Comparison of ENCODE assay signal across 35 cellular contexts in the genomic region with DNA sequence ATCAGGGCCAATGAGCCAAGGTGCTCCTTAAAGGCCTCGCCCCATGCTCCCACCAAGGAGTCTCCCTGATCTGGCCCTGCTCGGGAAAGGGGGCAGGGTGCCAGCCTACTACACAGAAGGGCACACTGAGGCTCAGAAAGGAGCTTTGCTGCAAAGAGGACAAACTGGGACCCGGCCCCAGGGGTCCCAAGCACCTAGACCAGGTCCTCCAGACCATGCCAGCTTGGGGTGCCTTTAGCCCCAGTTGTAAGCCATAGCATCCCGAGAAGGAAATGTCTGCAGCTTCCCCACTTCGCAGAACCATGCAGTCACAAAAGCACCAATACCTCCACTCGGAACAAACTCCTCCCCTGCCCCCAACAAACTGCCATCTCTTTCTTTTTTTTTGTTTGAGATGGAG.
DNase-seq lines count a peak whose midpoint lies in the region; ATAC-seq and TF ChIP-seq lines count a peak whose summit lies in the region.
"Had no signal": no experiment of that assay in that cellular context is flagged by ENCODE, and none has a peak within 500 bp of the region (broad histone marks: within the 10 kb centered on the region; RNA-seq: fewer than 3 reads in every experiment).

No MANE protein-coding gene starts in this region.

- no peak overlapping the region for H3K4me2 ChIP-seq in osteoblast (ENCODE audit: insufficient read depth, low read length)
- H3K4me2 ChIP-seq: A549; BLaER1; BLaER1 treated with 17β-estradiol and CSF1 and Interleukin-3, amounts not matched to agents 10 nM and 100 nM had no signal

- no peaks in the 10 kb centered on the region for H3K79me2 ChIP-seq in osteoblast (ENCODE audit: insufficient read depth, low read length)

- intact Hi-C loops in Right ventricle myocardium inferior (cut with DNase I), result no loop called here
- intact Hi-C loops in Right ventricle myocardium superior (cut with DNase I), result no loop called here

- H3K27me3 ChIP-seq in H7 (ENCODE audit: control insufficient read depth, insufficient read depth, low read length) (no peaks in the 10 kb centered on the region), osteoblast (ENCODE audit: insufficient read depth, low read length) (peaks cover 4% of the 10 kb centered on the region)
- H3K27me3 ChIP-seq: BE2C; BLaER1; BLaER1 treated with 17β-estradiol and CSF1 and Interleukin-3, amounts not matched to agents 10 nM and 100 nM had no signal

- ATAC-seq in Right ventricle myocardium inferior, result no peak
- no peak for ATAC-seq in Right ventricle myocardium superior (ENCODE audit: poor library complexity)
- ATAC-seq in omental fat pad (ENCODE audit: low FRiP score), result no peak
- ATAC-seq: A549; CD8-positive, alpha-beta T cell had no signal

- H3K9me3 Mint-ChIP-seq in chondrocyte (ENCODE audit: low read depth), result no peaks in the 10 kb centered on the region
- H3K9me3 Mint-ChIP-seq: CD14-positive monocyte; CD4-positive, alpha-beta memory T cell; CD4-positive, alpha-beta T cell; CD4-positive, CD25-positive, alpha-beta regulatory T cell; CD8-positive, alpha-beta memory T cell; CD8-positive, alpha-beta T cell had no signal

- H3K4me1 ChIP-seq in osteoblast (ENCODE audit: insufficient read depth, low read length), result no peaks in the 10 kb centered on the region
- H3K4me1 ChIP-seq: A549, BE2C, BLaER1, Caco-2 had no signal

- H3K4me1 Mint-ChIP-seq in chondrocyte (ENCODE audit: low read depth), result no peaks in the 10 kb centered on the region
- H3K4me1 Mint-ChIP-seq: B cell; CD14-positive monocyte; CD4-positive, CD25-positive, alpha-beta regulatory T cell; CD8-positive, alpha-beta memory T cell had no signal

- TF ChIP-seq CTCF in chondrocyte (IDR thresholded peaks at IDR 0.05) (no peak), osteoblast (IDR thresholded peaks at IDR 0.05; ENCODE audit: extremely low read depth, low read depth, low read length) (no peak), omental fat pad (IDR thresholded peaks at IDR 0.05) (no peak)

- DNase-seq in Right ventricle myocardium inferior (ENCODE audit: missing footprints) (peak; percentile 23), Right ventricle myocardium superior (no peak), H7 (peak; percentile 19), chondrocyte (ENCODE audit: low spot score) (peak; percentile 59), osteoblast (ENCODE audit: insufficient read length, low spot score, missing footprints) (peak; percentile 53), nucleus accumbens (lab: John Stamatoyannopoulos, UW) (no peak), omental fat pad (ENCODE audit: low spot score) (no peak)
- no peak for DNase-seq in stimulated activated naive CD4-positive, alpha-beta T cell treated with Interleukin-2 at 50 U/mL for 16 hours (lab: John Stamatoyannopoulos, UW)
- DNase-seq: 8988T; ACHN; AML-193; BE2C; C1 segment of cervical spinal cord; Caco-2; Calu3; CD4-positive, alpha-beta memory T cell; CD4-positive, alpha-beta T cell; CD4-positive, CD25-positive, alpha-beta regulatory T cell; CD8-positive, alpha-beta T cell; COR-L47; DMS 273 treated with DMSO at 0.1 percent for 48 hours; DMS153; DMS53; DMS79; DMS79 treated with DMSO at 0.1 percent for 48 hours; DND-41; EL had no signal

- H3K27ac ChIP-seq in osteoblast (ENCODE audit: low read depth, low read length), result no peak overlapping the region
- H3K27ac ChIP-seq: 22Rv1; A549; BLaER1; BLaER1 treated with 17β-estradiol and CSF1 and Interleukin-3, amounts not matched to agents 10 nM and 100 nM; C4-2B had no signal

- no peak overlapping the region for H3K27ac Mint-ChIP-seq in chondrocyte (ENCODE audit: unreplicated experiment)
- H3K27ac Mint-ChIP-seq: B cell; CD14-positive monocyte; CD4-positive, alpha-beta memory T cell; CD4-positive, alpha-beta T cell; CD4-positive, CD25-positive, alpha-beta regulatory T cell; CD8-positive, alpha-beta T cell had no signal

- H3K9me3 ChIP-seq in osteoblast (ENCODE audit: low read depth, low read length), result no peaks in the 10 kb centered on the region
- H3K9me3 ChIP-seq: A549; BE2C; BLaER1; BLaER1 treated with 17β-estradiol and CSF1 and Interleukin-3, amounts not matched to agents 10 nM and 100 nM; Caco-2 had no signal

- no peak overlapping the region for H2AFZ ChIP-seq in osteoblast (ENCODE audit: low read length)

- no peaks in the 10 kb centered on the region for H4K20me1 ChIP-seq in osteoblast (ENCODE audit: insufficient read depth, low read length)
- H4K20me1 ChIP-seq: BLaER1; BLaER1 treated with 17β-estradiol and CSF1 and Interleukin-3, amounts not matched to agents 10 nM and 100 nM had no signal

- no peak overlapping the region for H3K4me3 Mint-ChIP-seq in chondrocyte (ENCODE audit: unreplicated experiment)
- H3K4me3 Mint-ChIP-seq: B cell; CD14-positive monocyte; CD4-positive, alpha-beta memory T cell; CD4-positive, alpha-beta T cell; CD4-positive, CD25-positive, alpha-beta regulatory T cell; CD8-positive, alpha-beta memory T cell; CD8-positive, alpha-beta T cell had no signal

- H3K36me3 Mint-ChIP-seq in chondrocyte (ENCODE audit: low read depth), result peaks cover 15% of the 10 kb centered on the region
- H3K36me3 Mint-ChIP-seq: CD14-positive monocyte; CD4-positive, alpha-beta memory T cell; CD4-positive, CD25-positive, alpha-beta regulatory T cell; CD8-positive, alpha-beta memory T cell had no signal

- no peaks in the 10 kb centered on the region for H3K36me3 ChIP-seq in H7 (replicated peaks; ENCODE audit: control insufficient read depth, insufficient read depth, low read length)
- H3K36me3 ChIP-seq in osteoblast (ENCODE audit: insufficient read depth, low read length), result no peaks in the 10 kb centered on the region
- H3K36me3 ChIP-seq: BE2C had no signal

- H3K4me3 ChIP-seq in H7 (ENCODE audit: insufficient read depth, low read depth, low read length) (no peak overlapping the region), osteoblast (ENCODE audit: insufficient read depth, low read length) (no peak overlapping the region)
- H3K4me3 ChIP-seq: A549; BLaER1; BLaER1 treated with 17β-estradiol and CSF1 and Interleukin-3, amounts not matched to agents 10 nM and 100 nM had no signal

- no peaks in the 10 kb centered on the region for H3K27me3 Mint-ChIP-seq in chondrocyte (ENCODE audit: low read depth)
- H3K27me3 Mint-ChIP-seq: B cell; CD4-positive, alpha-beta T cell; CD4-positive, CD25-positive, alpha-beta regulatory T cell had no signal

Comparison
In these comparisons a context has a peak if more than half of its experiments do, and no peak if none do; other contexts are left out.
1. DNase-seq: peak in Right ventricle myocardium inferior (single experiment), H7 (single experiment), chondrocyte (single experiment) and osteoblast (single experiment); none in Right ventricle myocardium superior (single experiment), stimulated activated naive CD4-positive, alpha-beta T cell treated with Interleukin-2 at 50 U/mL for 16 hours (single experiment), nucleus accumbens (0 of 56) and omental fat pad (single experiment).